In genomic region chr10:43119416-43120115, GRCh38 we compare ENCODE assay signal across 1 cellular context.
TF ChIP-seq lines count a peak whose summit lies in the region.

No MANE protein-coding gene starts in this region.

TF ChIP-seq in HEK293, 187 proteins besides CTCF, POLR2A, EP300 and RAD21 (continued from another document):
- TF ChIP-seq KLF8 (tag by site-specific recombination; IDR thresholded peaks at IDR 0.05) (peak; percentile 97), KLF9 (tag by site-specific recombination; IDR thresholded peaks at IDR 0.05; ENCODE audit: low read depth) (peak; percentile 50; the same call in 1 of the 2 replicates), KLF1 (tag by site-specific recombination; IDR thresholded peaks at IDR 0.05) (peak; percentile 89)
TF ChIP-seq in HEK293: peak in this region for 3.
